In the genomic region with DNA sequence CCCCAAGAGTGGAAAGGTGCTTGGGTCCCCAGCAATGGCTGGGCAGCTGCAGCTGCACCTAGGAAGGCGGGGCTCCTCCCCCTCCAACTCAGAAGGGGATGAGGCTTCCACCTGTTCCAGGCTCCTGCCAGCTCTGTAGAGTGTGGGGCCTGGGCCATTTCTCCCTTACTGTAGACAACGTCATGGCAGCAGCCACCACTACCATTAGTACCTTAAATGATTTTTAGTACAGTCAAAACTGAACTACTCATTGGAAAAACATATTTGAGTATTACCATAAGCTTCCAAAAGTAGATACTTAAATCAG, we compare ENCODE assay signal across 15 cellular contexts.
"Had no signal": no experiment of that assay in that cellular context is flagged by ENCODE, and none has a peak within 500 bp of the region (broad histone marks: within the 10 kb centered on the region; RNA-seq: fewer than 3 reads in every experiment).

No MANE protein-coding gene starts in this region.

- H3K4me3 ChIP-seq: heart left ventricle, ovary, smooth muscle cell had no signal

- H3K27ac ChIP-seq: heart left ventricle, ovary had no signal

- H3K4me1 Mint-ChIP-seq: stimulated activated naive B cell treated with anti-CD40 and anti-IgM and Interleukin-4, amounts not matched to agents 10 μg/mL and 1 μg/mL and 100 μg/mL, for 72 hours had no signal

- H3K9me3 ChIP-seq: ovary had no signal

- H3K36me3 ChIP-seq: heart left ventricle, ovary had no signal

- H3K27me3 Mint-ChIP-seq: naive thymus-derived CD4-positive, alpha-beta T cell; progenitor cell of endocrine pancreas; stimulated activated naive B cell treated with anti-CD40 and anti-IgM and Interleukin-4, amounts not matched to agents 10 μg/mL and 1 μg/mL and 100 μg/mL, for 72 hours had no signal

- H3K4me1 ChIP-seq: heart left ventricle had no signal

- DNase-seq: effector memory CD4-positive, alpha-beta T cell; heart left ventricle; hippocampal formation; left colon; naive thymus-derived CD4-positive, alpha-beta T cell; ovary; stimulated activated CD4-positive, alpha-beta T cell treated with anti-CD3 and anti-CD28 coated beads, Interleukin-4, amount 100 ng/mL, for 1 hour; stimulated activated CD8-positive, alpha-beta memory T cell treated with anti-CD3 and anti-CD28 coated beads, Interleukin-4, amount 100 ng/mL, for 48 hours; stimulated activated naive B cell treated with anti-CD40 and anti-IgM and Interleukin-4, amounts not matched to agents 10 μg/mL and 1 μg/mL and 100 μg/mL, for 72 hours; trophoblast cell had no signal

- H3K4me2 ChIP-seq: smooth muscle cell had no signal

- H3K27me3 ChIP-seq: heart left ventricle, ovary had no signal

- H3K4me3 Mint-ChIP-seq: naive thymus-derived CD4-positive, alpha-beta T cell; stimulated activated naive B cell treated with anti-CD40 and anti-IgM and Interleukin-4, amounts not matched to agents 10 μg/mL and 1 μg/mL and 100 μg/mL, for 72 hours had no signal

- ATAC-seq: esophagus mucosa; left colon; left ventricle myocardium superior; naive thymus-derived CD4-positive, alpha-beta T cell; right cardiac atrium had no signal

- H3K27ac Mint-ChIP-seq: naive thymus-derived CD4-positive, alpha-beta T cell; progenitor cell of endocrine pancreas; stimulated activated naive B cell treated with anti-CD40 and anti-IgM and Interleukin-4, amounts not matched to agents 10 μg/mL and 1 μg/mL and 100 μg/mL, for 72 hours had no signal

- H3K36me3 Mint-ChIP-seq: naive thymus-derived CD4-positive, alpha-beta T cell; stimulated activated naive B cell treated with anti-CD40 and anti-IgM and Interleukin-4, amounts not matched to agents 10 μg/mL and 1 μg/mL and 100 μg/mL, for 72 hours had no signal
